Comparison of ENCODE assay signal across 8 cellular contexts in the genomic region with DNA sequence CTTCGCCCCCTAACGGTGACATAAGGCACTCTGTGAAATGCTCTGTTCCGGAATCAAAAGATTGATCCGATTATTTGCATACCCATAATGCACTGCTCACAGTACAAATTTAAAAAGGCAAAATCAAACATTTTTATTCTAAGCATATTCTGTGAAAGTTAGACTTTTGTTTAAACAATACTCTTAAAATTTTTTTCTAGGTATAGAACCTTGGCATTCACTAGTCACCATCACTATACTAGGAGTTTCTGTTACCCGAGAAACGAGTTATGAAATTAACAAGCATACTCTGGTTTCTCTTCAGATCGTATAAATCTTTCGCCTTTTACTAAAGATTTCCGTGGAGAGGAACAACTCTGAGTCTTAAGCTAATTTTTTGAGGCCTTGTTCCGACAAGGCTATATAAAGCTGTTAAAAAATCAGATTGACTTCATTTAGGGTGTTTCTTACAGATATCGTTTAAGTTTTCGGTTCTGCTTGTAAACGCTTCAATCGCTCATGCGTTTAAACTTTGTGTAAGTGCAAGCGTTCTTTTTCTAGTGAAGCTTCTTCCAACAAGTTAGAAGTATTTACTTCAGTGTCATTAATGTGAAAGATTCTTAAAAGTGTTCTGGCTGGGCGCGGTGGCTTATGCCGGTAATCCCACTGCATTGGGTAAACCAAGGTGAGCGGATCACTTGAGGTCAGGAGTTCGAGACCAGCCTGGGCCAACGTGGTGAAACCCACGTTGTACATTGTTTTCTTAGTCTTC.
A peak's percentile ranks its signal among the peaks of the same experiment; 100 is the strongest.
DNase-seq lines count a peak whose midpoint lies in the region; ATAC-seq and TF ChIP-seq lines count a peak whose summit lies in the region.

A gene (plus strand): TSS at position 285 of the 751 bp plus-strand sequence.

- peak within 1 kb of the TSS; percentile 95 for H3K4me3 Mint-ChIP-seq in central memory CD8-positive, alpha-beta T cell

- peak within 1 kb of the TSS; percentile 100 for H3K27ac Mint-ChIP-seq in central memory CD8-positive, alpha-beta T cell (ENCODE audit: low read depth)

- peaks cover 30% of the 10 kb centered on the region for H3K36me3 Mint-ChIP-seq in central memory CD8-positive, alpha-beta T cell (ENCODE audit: insufficient read depth)

- H3K4me3 ChIP-seq in WI38 (ENCODE audit: low read depth, low read length) = peak within 1 kb of the TSS; percentile 52

- H3K9me3 Mint-ChIP-seq in central memory CD8-positive, alpha-beta T cell = no peaks in the 10 kb centered on the region

- DNase-seq in AG08395 (ENCODE audit: low spot score) (peak; percentile 91), NCI-H2196 (lab: John Stamatoyannopoulos, UW; ENCODE audit: unreplicated experiment) (peak; percentile 76), islet precursor cell (peak; percentile 96)
- peak; percentile 56 to 68 for DNase-seq in central memory CD8-positive, alpha-beta T cell (ENCODE audit: low spot score in 2 of 2)
- DNase-seq in stimulated activated CD4-positive, alpha-beta T cell treated with anti-CD3 and anti-CD28 coated beads, Interleukin-12 subunit alpha, Interleukin-12 subunit beta, amount 100 ng/mL, for 4 hours = peak; percentile 69

- peak; percentile 74 for ATAC-seq in GM18861 (IDR thresholded peaks at IDR 0.05; ENCODE audit: unreplicated experiment)
- peak; percentile 70 for ATAC-seq in HG03097 (IDR thresholded peaks at IDR 0.05; ENCODE audit: low FRiP score, unreplicated experiment)
- peak; percentile 80 for ATAC-seq in central memory CD8-positive, alpha-beta T cell (replicated peaks; ENCODE audit: extremely low read depth, poor library complexity, severe bottlenecking)

- peak; percentile 86 for TF ChIP-seq CTCF in WI38 (IDR thresholded peaks at IDR 0.05; ENCODE audit: low read depth, low read length)

- no peaks in the 10 kb centered on the region for H3K27me3 Mint-ChIP-seq in central memory CD8-positive, alpha-beta T cell

- peaks cover 28% of the 10 kb centered on the region for H3K4me1 Mint-ChIP-seq in central memory CD8-positive, alpha-beta T cell

Comparison
In these comparisons a context has a peak if more than half of its experiments do, and no peak if none do; other contexts are left out.
1. Peak in every context shown above with its lines: DNase-seq, ATAC-seq and H3K4me3 ChIP-seq.